Comparison of ENCODE assay signal across 8 cellular contexts in genomic region chr1:2049517-2050481, GRCh38. TPM values are rescaled to one million over a fixed set of nuclear protein-coding genes. Genes with fewer than 3 reads are reported as not detected.
DNase-seq lines count a peak whose midpoint lies in the region; ATAC-seq lines count a peak whose summit lies in the region.

TSS of gene PRKCZ (plus strand) at chr1:2050411. CDS start at chr1:2050631, 220 bp downstream.

- peak within 1 kb of the TSS; percentile 27 for H3K27ac ChIP-seq in epithelial cell of prostate

- peak; percentile 72 for DNase-seq in DMS114 treated with DMSO at 0.1 percent for 48 hours (lab: John Stamatoyannopoulos, UW; ENCODE audit: unreplicated experiment)
- DNase-seq in NCI-H748 (lab: John Stamatoyannopoulos, UW; ENCODE audit: unreplicated experiment) = peak; percentile 92
- peak; percentile 97 for DNase-seq in activated CD8-positive, alpha-beta memory T cell treated with anti-CD3 and anti-CD28 coated beads, Interleukin-2, amount 50 U/mL, for 4 hours
- DNase-seq in epithelial cell of prostate (ENCODE audit: low read depth, low spot score) = peak; percentile 70
- DNase-seq in naive B cell = peak; percentile 97
- DNase-seq in stimulated activated naive CD4-positive, alpha-beta T cell treated with Interleukin-2 at 50 U/mL for 16 hours (lab: John Stamatoyannopoulos, UW) = peak; percentile 93
- no peak for DNase-seq in midbrain (lab: John Stamatoyannopoulos, UW)

- H3K27me3 Mint-ChIP-seq in naive B cell = peaks cover 4 to 35% (median 19%) of the 10 kb centered on the region in 3 donors

- ATAC-seq in HG02678 (IDR thresholded peaks at IDR 0.05; ENCODE audit: unreplicated experiment) (peak; percentile 66), naive B cell (ENCODE audit: low read depth in 2 of 2) (peak; percentile 92)

- no peaks in the 10 kb centered on the region for H3K9me3 Mint-ChIP-seq in naive B cell

- no peaks in the 10 kb centered on the region for H3K36me3 Mint-ChIP-seq in naive B cell

- peak within 1 kb of the TSS; percentile 79 to 90 (median 87) for H3K4me3 Mint-ChIP-seq in naive B cell

- H3K27ac Mint-ChIP-seq in naive B cell = peak within 1 kb of the TSS in 3 of 6 donors; percentile 47 to 90 (median 81)

- H3K4me1 Mint-ChIP-seq in naive B cell = peaks cover 28 to 50% (median 32%) of the 10 kb centered on the region in 3 donors

RNA-seq across cellular contexts. Expression of gene PRKCZ, which starts in this region (rescaled TPM):
- 10 to 100 TPM in 2 of 6 donors, 1 to 10 TPM in 4; 5.7 to 12.4 (median 9.3) TPM for polyA plus RNA-seq in naive B cell (ENCODE audit: low read depth in 6 of 6)
